Comparison of ENCODE assay signal across 8 cellular contexts in genomic region chr1:45339694-45340558, GRCh38. TPM values are rescaled to one million over a fixed set of nuclear protein-coding genes. Genes with fewer than 3 reads are reported as not detected.
A peak's percentile ranks its signal among the peaks of the same experiment; 100 is the strongest.
DNase-seq lines count a peak whose midpoint lies in the region; ATAC-seq, FAIRE-seq and TF ChIP-seq lines count a peak whose summit lies in the region.

Gene MUTYH (minus strand): TSS chr1:45340440. CDS start chr1:45334505, 5,935 bp downstream.
Gene TOE1 (plus strand): TSS chr1:45340170. CDS start chr1:45340253, 83 bp downstream.

- H3K36me3 Mint-ChIP-seq in CD4-positive, alpha-beta T cell (ENCODE audit: low read depth) = peaks cover 52% of the 10 kb centered on the region
- H3K36me3 Mint-ChIP-seq in activated CD4-positive, alpha-beta memory T cell treated with anti-CD3 and anti-CD28 coated beads for 36 hours = peaks cover 43% of the 10 kb centered on the region

- no peak for TF ChIP-seq CTCF in CD4-positive, alpha-beta T cell (IDR thresholded peaks at IDR 0.05)
- TF ChIP-seq CTCF in dorsolateral prefrontal cortex (IDR thresholded peaks at IDR 0.05 in 54 of 56, conservative IDR thresholded peaks at IDR 0.05 in 2 of 56; ENCODE audit: low read depth in 1 of 56, partially characterized antibody in 56 of 56) (peak in 42 of 56 donors; percentile 5 to 65 (median 26)), HepG2 (CRISPR knock-in tag; IDR thresholded peaks at IDR 0.05) (peak; percentile 24; the same call in 1 of the 2 replicates)

- CTCF ChIA-PET in CD4-positive, alpha-beta T cell (lab: Charles Lee) = interaction anchor here (0.8 to 3.1 kb wide), 13 partner anchors 12 to 329 kb away, joined by 3 to 21 read pairs (median 3); partner anchors contain the start of genes CCDC163, HECTD3, MMACHC and TESK2
- CTCF ChIA-PET in activated CD4-positive, alpha-beta memory T cell treated with anti-CD3 and anti-CD28 coated beads for 36 hours (lab: Charles Lee) = interaction anchor here (0.8 to 3.7 kb wide), 20 partner anchors 14 to 609 kb away, joined by 3 to 48 read pairs (median 4); partner anchors contain the start of genes CCDC163, HECTD3, HPDL and MMACHC
- CTCF ChIA-PET in HepG2 (lab: Yijun Ruan, JAX; ENCODE audit: low intra/inter-chr PET ratio, low total read pairs) = no interaction called here

- no peaks in the 10 kb centered on the region for H3K9me3 Mint-ChIP-seq in CD4-positive, alpha-beta T cell
- no peaks in the 10 kb centered on the region for H3K9me3 Mint-ChIP-seq in activated CD4-positive, alpha-beta memory T cell treated with anti-CD3 and anti-CD28 coated beads for 36 hours

- no peaks in the 10 kb centered on the region for H3K9me3 ChIP-seq in CD4-positive, alpha-beta T cell (ENCODE audit: control insufficient read depth, low read length)
- no peaks in the 10 kb centered on the region for H3K9me3 ChIP-seq in HepG2 (ENCODE audit: low read length)

- peak; percentile 56 for TF ChIP-seq RAD21 in HepG2 (CRISPR knock-in tag; IDR thresholded peaks at IDR 0.05)

- in situ Hi-C loops in HepG2 (cut with HindIII; ENCODE audit: extremely low pct_ligation_motif_present, low pct_unique_long_range_greater_than_20kb) = no loop called here

- no peak within 1 kb of the TSS for H2AFZ ChIP-seq in HepG2 (ENCODE audit: low read length)

- peaks cover 59% of the 10 kb centered on the region for H3K4me1 Mint-ChIP-seq in CD4-positive, alpha-beta T cell (ENCODE audit: low read depth)
- H3K4me1 Mint-ChIP-seq in activated CD4-positive, alpha-beta memory T cell treated with anti-CD3 and anti-CD28 coated beads for 36 hours (ENCODE audit: low read depth) = peaks cover 34% of the 10 kb centered on the region

- H3K27me3 Mint-ChIP-seq in CD4-positive, alpha-beta T cell = no peaks in the 10 kb centered on the region
- H3K27me3 Mint-ChIP-seq in activated CD4-positive, alpha-beta memory T cell treated with anti-CD3 and anti-CD28 coated beads for 36 hours = no peaks in the 10 kb centered on the region

- POLR2A ChIA-PET in CD4-positive, alpha-beta T cell (lab: Charles Lee) = interaction anchor here (0.5 to 3.8 kb wide), 40 partner anchors 8 to 1264 kb away, joined by 3 to 163 read pairs (median 9); partner anchors contain the start of genes AKR1A1, BTBD19, CCDC163 and EIF2B3
- POLR2A ChIA-PET in activated CD4-positive, alpha-beta memory T cell treated with anti-CD3 and anti-CD28 coated beads for 36 hours (lab: Charles Lee) = interaction anchor here (0.5 to 5.7 kb wide), 34 partner anchors 9 to 666 kb away, joined by 3 to 70 read pairs (median 4); partner anchors contain the start of genes AKR1A1, ARMH1, BTBD19 and CCDC163
- POLR2A ChIA-PET in HepG2 (lab: Yijun Ruan, JAX) = interaction anchor here (0.7 to 8.4 kb wide), 41 partner anchors 10 to 622 kb away, joined by 3 to 159 read pairs (median 5); partner anchors contain the start of genes AKR1A1, BTBD19, CCDC163 and EIF2B3

- peak within 1 kb of the TSS; percentile 98 for H3K27ac ChIP-seq in CD4-positive, alpha-beta T cell (ENCODE audit: low read depth, low read length)
- H3K27ac ChIP-seq in dorsolateral prefrontal cortex (peak within 1 kb of the TSS; percentile 84 to 100 (median 97)), HepG2 (ENCODE audit: extremely low read length, insufficient read depth, low read length) (peak within 1 kb of the TSS; percentile 91)

- H3K9ac ChIP-seq in HepG2 (ENCODE audit: insufficient read depth, low read depth, low read length) = peak within 1 kb of the TSS; percentile 87

- peaks cover 27% of the 10 kb centered on the region for H3K79me2 ChIP-seq in HepG2 (ENCODE audit: insufficient read depth, low read length)

- FAIRE-seq in HepG2 (lab: Jason Lieb, UNC) = peak; percentile 23

- ATAC-seq in CD4-positive, alpha-beta T cell (ENCODE audit: poor library complexity) = peak; percentile 79
- ATAC-seq in GM19452 (IDR thresholded peaks at IDR 0.05; ENCODE audit: unreplicated experiment) (peak; percentile 80), HepG2 (peak; percentile 86)

- WGBS in HepG2 (ENCODE audit: low lambda C conversion rate) = 2% methylated on average over 22 of the region's 74 CpGs

- peak; percentile 87 to 90 for TF ChIP-seq POLR2A in HepG2 (IDR thresholded peaks at IDR 0.05; ENCODE audit: insufficient read depth in 1 of 2, low read depth in 2 of 2, low read length in 2 of 2)

- intact Hi-C loops in CD4-positive, alpha-beta T cell (cut with DNase I, micrococcal nuclease) = loop anchor here (1.0 to 10.0 kb wide), 12 partner anchors 35 to 708 kb away; partner anchors contain the start of genes NASP (in 2 of the 2), UROD (in 2 of the 2), CCDC163 (in 1 of the 2) and GPBP1L1 (in 1 of the 2)
- intact Hi-C loops in activated CD4-positive, alpha-beta memory T cell treated with anti-CD3 and anti-CD28 coated beads for 36 hours (cut with micrococcal nuclease) = loop anchor here (1.0 kb wide), 7 partner anchors 12 to 346 kb away; partner anchors contain the start of genes CCDC163, GPBP1L1, MMACHC and NASP
- intact Hi-C loops in dorsolateral prefrontal cortex (cut with DNase I) = loop anchor here (1.0 to 5.0 kb wide), 7 partner anchors 36 to 328 kb away; partner anchors contain the start of genes HECTD3 (in 1 of the 2), TESK2 (in 1 of the 2) and UROD (in 1 of the 2)
- intact Hi-C loops in HepG2 (cut with micrococcal nuclease; ENCODE audit: unreplicated experiment) = loop anchor here (1.0 to 5.0 kb wide), 2 partner anchors 36 to 152 kb away; partner anchors contain the start of gene TESK2

- no TSS peak for BruUV-seq in HepG2 (replicated peaks; lab: Mats Ljungman, UMichigan)

- H3K4me2 ChIP-seq in HepG2 (ENCODE audit: low read depth, low read length) = peak within 1 kb of the TSS; percentile 88

- H3K4me3 ChIP-seq in dorsolateral prefrontal cortex = peak within 1 kb of the TSS; percentile 65 to 98 (median 89)
- H3K4me3 ChIP-seq in HepG2 (replicated peaks in 1 of 3; ENCODE audit: insufficient read depth in 1 of 3, low read depth in 2 of 3, low read length in 3 of 3) = peak within 1 kb of the TSS; percentile 68 to 83 (median 80)

- H3K36me3 ChIP-seq in HepG2 (replicated peaks in 1 of 2; ENCODE audit: control insufficient read depth in 1 of 2, insufficient read depth in 2 of 2, low read length in 2 of 2) = peaks cover 14 to 36% of the 10 kb centered on the region in 2 experiments

- H4K20me1 ChIP-seq in HepG2 (ENCODE audit: insufficient read depth, low read length) = no peaks in the 10 kb centered on the region

- peaks cover 59% of the 10 kb centered on the region for H3K4me1 ChIP-seq in HepG2 (ENCODE audit: insufficient read depth, low read length)

- TF ChIP-seq EP300 in HepG2 (IDR thresholded peaks at IDR 0.05; ENCODE audit: low read depth in 2 of 2, low read length in 2 of 2) (no peak), HepG2 (CRISPR knock-in tag; IDR thresholded peaks at IDR 0.05; ENCODE audit: borderline replicate concordance) (no peak; the same call in 1 of the 2 replicates)

- no peaks in the 10 kb centered on the region for H3K27me3 ChIP-seq in CD4-positive, alpha-beta T cell (ENCODE audit: control insufficient read depth, insufficient read depth, low read length)
- H3K27me3 ChIP-seq in dorsolateral prefrontal cortex = no peaks in the 10 kb centered on the region
- H3K27me3 ChIP-seq in HepG2 (ENCODE audit: control insufficient read depth in 1 of 2, insufficient read depth in 2 of 2, low read length in 2 of 2) = no peaks in the 10 kb centered on the region; a peak in 1 of 5 replicates

- peak; percentile 83 to 90 (median 88) for DNase-seq in CD4-positive, alpha-beta T cell
- DNase-seq in HK-2 (ENCODE audit: unreplicated experiment) = peak; percentile 97
- DNase-seq in NCI-H82 treated with DMSO at 0.1 percent for 48 hours (lab: John Stamatoyannopoulos, UW; ENCODE audit: unreplicated experiment) = peak; percentile 87
- peak; percentile 97 for DNase-seq in activated CD4-positive, alpha-beta memory T cell treated with anti-CD3 and anti-CD28 coated beads for 36 hours
- DNase-seq in dorsolateral prefrontal cortex = peak; percentile 80 to 92 (median 89)
- peak; percentile 87 for DNase-seq in HepG2 (ENCODE audit: low spot score)
- DNase-seq in stimulated activated CD4-positive, alpha-beta T cell treated with anti-CD3 and anti-CD28 coated beads, Interleukin-2, amount 100 ng/mL, for 48 hours = peak; percentile 95

- peak within 1 kb of the TSS; percentile 95 for H3K27ac Mint-ChIP-seq in CD4-positive, alpha-beta T cell
- peak within 1 kb of the TSS; percentile 98 for H3K27ac Mint-ChIP-seq in activated CD4-positive, alpha-beta memory T cell treated with anti-CD3 and anti-CD28 coated beads for 36 hours

- peak within 1 kb of the TSS; percentile 100 for H3K4me3 Mint-ChIP-seq in CD4-positive, alpha-beta T cell
- peak within 1 kb of the TSS; percentile 93 for H3K4me3 Mint-ChIP-seq in activated CD4-positive, alpha-beta memory T cell treated with anti-CD3 and anti-CD28 coated beads for 36 hours

RNA-seq across cellular contexts. Expression of gene MUTYH, which starts in this region (rescaled TPM):
- total RNA-seq in CD4-positive, alpha-beta T cell = 10 to 100 TPM; 57.9 to 67.4 TPM
- total RNA-seq in activated CD4-positive, alpha-beta memory T cell treated with anti-CD3 and anti-CD28 coated beads for 36 hours = 10 to 100 TPM; 49.2 to 51.8 TPM
- total RNA-seq in dorsolateral prefrontal cortex = 10 to 100 TPM; 18.4 to 56.7 (median 33.5) TPM
- 12.7 and 17.1 TPM in 2 replicates for total RNA-seq in HepG2 (2016; rRNA removed; fragmentation: Illumina TruSeq; extraction: Trizol)
- 8.3 and 9.6 TPM in 2 replicates for total RNA-seq in HepG2 (2016; cell fraction: cytosol; rRNA removed; fragmentation: Illumina TruSeq; extraction: Trizol; ENCODE audit: low read depth)
- total RNA-seq in HepG2 (2016; cell fraction: insoluble cytoplasmic fraction; rRNA removed; fragmentation: Illumina TruSeq; extraction: Trizol) = 11.8 and 17.5 TPM in 2 replicates
- total RNA-seq in HepG2 (2016; cell fraction: membrane; rRNA removed; fragmentation: Illumina TruSeq; extraction: Trizol) = 13.2 and 14.1 TPM in 2 replicates
- total RNA-seq in HepG2 (2016; cell fraction: nucleus; rRNA removed; fragmentation: Illumina TruSeq; extraction: Trizol) = 19.6 and 22.4 TPM in 2 replicates
- polyA plus RNA-seq in HepG2 (2011; rRNA removed) = 16.3 and 19.4 TPM in 2 replicates
- polyA plus RNA-seq in HepG2 (2011; cell fraction: cytosol; rRNA removed) = 7.9 and 12.7 TPM in 2 replicates
- polyA plus RNA-seq in HepG2 (2011; cell fraction: nucleus; rRNA removed) = 82.7 and 96.2 TPM in 2 replicates
- 11.1 and 12.0 TPM in 2 replicates for polyA plus RNA-seq in HepG2 (2012)
- polyA plus RNA-seq in HepG2 (2016; cell fraction: cytosol; fragmentation: Illumina TruSeq; extraction: Trizol; ENCODE audit: low read depth) = 5.6 and 7.1 TPM in 2 replicates
- 11.6 and 12.8 TPM in 2 replicates for polyA plus RNA-seq in HepG2 (2016; cell fraction: insoluble cytoplasmic fraction; fragmentation: Illumina TruSeq; extraction: Trizol; ENCODE audit: low read depth)
- 8.5 and 9.5 TPM in 2 replicates for polyA plus RNA-seq in HepG2 (2016; cell fraction: membrane; fragmentation: Illumina TruSeq; extraction: Trizol; ENCODE audit: low read depth)
- 58.3 and 64.2 TPM in 2 replicates for polyA plus RNA-seq in HepG2 (2016; cell fraction: nucleus; fragmentation: Illumina TruSeq; extraction: Trizol; ENCODE audit: insufficient read depth, low read depth)
- 19.2 and 21.3 TPM in 2 replicates for polyA minus RNA-seq in HepG2 (2011; rRNA and poly(A)+ RNA removed; ENCODE audit: low replicate concordance)
- polyA minus RNA-seq in HepG2 (2011; cell fraction: cytosol; rRNA and poly(A)+ RNA removed) = 4.2 and 4.7 TPM in 2 replicates
- 15.0 and 15.5 TPM in 2 replicates for polyA minus RNA-seq in HepG2 (2011; cell fraction: nucleus; rRNA and poly(A)+ RNA removed)

RNA-seq across cellular contexts. Expression of gene TOE1, which starts in this region (rescaled TPM):
- total RNA-seq in CD4-positive, alpha-beta T cell = 10 to 100 TPM; 44.5 to 46.2 TPM
- 10 to 100 TPM; 22.8 to 23.1 TPM for total RNA-seq in activated CD4-positive, alpha-beta memory T cell treated with anti-CD3 and anti-CD28 coated beads for 36 hours
- total RNA-seq in dorsolateral prefrontal cortex (10 to 100 TPM in 8 of 120 experiments, 1 to 10 TPM in 112; 3.3 to 10.9 (median 7.1) TPM), HepG2 (2016; rRNA removed; fragmentation: Illumina TruSeq; extraction: Trizol) (17.4 and 19.0 TPM in 2 replicates)
- 6.1 and 6.9 TPM in 2 replicates for total RNA-seq in HepG2 (2016; cell fraction: cytosol; rRNA removed; fragmentation: Illumina TruSeq; extraction: Trizol; ENCODE audit: low read depth)
- 17.0 and 19.2 TPM in 2 replicates for total RNA-seq in HepG2 (2016; cell fraction: insoluble cytoplasmic fraction; rRNA removed; fragmentation: Illumina TruSeq; extraction: Trizol)
- total RNA-seq in HepG2 (2016; cell fraction: membrane; rRNA removed; fragmentation: Illumina TruSeq; extraction: Trizol) = 9.4 and 11.7 TPM in 2 replicates
- 18.1 and 21.7 TPM in 2 replicates for total RNA-seq in HepG2 (2016; cell fraction: nucleus; rRNA removed; fragmentation: Illumina TruSeq; extraction: Trizol)
- polyA plus RNA-seq in HepG2 (2011; rRNA removed) = 12.1 and 14.1 TPM in 2 replicates
- polyA plus RNA-seq in HepG2 (2011; cell fraction: cytosol; rRNA removed) = 13.3 and 16.7 TPM in 2 replicates
- polyA plus RNA-seq in HepG2 (2011; cell fraction: nucleus; rRNA removed) = 24.4 and 29.6 TPM in 2 replicates
- polyA plus RNA-seq in HepG2 (2012) = 5.6 and 7.9 TPM in 2 replicates
- 4.9 and 6.0 TPM in 2 replicates for polyA plus RNA-seq in HepG2 (2016; cell fraction: cytosol; fragmentation: Illumina TruSeq; extraction: Trizol; ENCODE audit: low read depth)
- 17.2 and 18.2 TPM in 2 replicates for polyA plus RNA-seq in HepG2 (2016; cell fraction: insoluble cytoplasmic fraction; fragmentation: Illumina TruSeq; extraction: Trizol; ENCODE audit: low read depth)
- polyA plus RNA-seq in HepG2 (2016; cell fraction: membrane; fragmentation: Illumina TruSeq; extraction: Trizol; ENCODE audit: low read depth) = 7.3 and 8.1 TPM in 2 replicates
- 21.5 and 25.2 TPM in 2 replicates for polyA plus RNA-seq in HepG2 (2016; cell fraction: nucleus; fragmentation: Illumina TruSeq; extraction: Trizol; ENCODE audit: insufficient read depth, low read depth)
- 26.7 and 78.7 TPM in 2 replicates for polyA minus RNA-seq in HepG2 (2011; rRNA and poly(A)+ RNA removed; ENCODE audit: low replicate concordance)
- polyA minus RNA-seq in HepG2 (2011; cell fraction: cytosol; rRNA and poly(A)+ RNA removed) = 6.8 and 11.4 TPM in 2 replicates
- 35.4 and 43.5 TPM in 2 replicates for polyA minus RNA-seq in HepG2 (2011; cell fraction: nucleus; rRNA and poly(A)+ RNA removed)

Comparison
In these comparisons a context has a peak if more than half of its experiments do, and no peak if none do; other contexts are left out.
1. Peak in every context shown above with its lines: DNase-seq, ATAC-seq, H3K4me3 ChIP-seq and H3K27ac ChIP-seq.